In the genomic region with DNA sequence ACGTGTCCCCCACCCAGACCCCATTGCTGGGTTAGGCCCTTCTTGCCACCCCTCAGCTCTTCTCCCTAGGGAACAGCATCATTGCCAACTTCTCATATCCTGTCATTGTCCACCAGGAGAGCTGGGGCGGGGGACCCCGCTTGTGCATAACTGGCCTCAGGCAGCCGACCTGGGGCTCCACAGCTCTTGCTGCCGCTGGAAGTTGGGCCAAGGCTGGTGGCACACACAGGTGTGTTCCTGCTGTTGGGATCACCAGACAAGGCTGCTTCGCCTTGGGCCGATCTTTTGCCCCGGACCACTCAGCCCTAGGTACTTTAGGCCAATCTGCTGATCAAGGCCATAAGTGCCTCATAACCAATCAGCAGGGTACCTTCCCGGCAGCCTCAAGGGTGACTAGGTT, we compare ENCODE assay signal across 17 cellular contexts. TPM values are rescaled to one million over a fixed set of nuclear protein-coding genes. Genes with fewer than 3 reads are reported as not detected.
DNase-seq lines count a peak whose midpoint lies in the region; ATAC-seq and TF ChIP-seq lines count a peak whose summit lies in the region.
"Had no signal": no experiment of that assay in that cellular context is flagged by ENCODE, and none has a peak within 500 bp of the region (broad histone marks: within the 10 kb centered on the region; RNA-seq: fewer than 3 reads in every experiment).

No MANE protein-coding gene starts in this region.

- TF ChIP-seq CTCF in esophagus muscularis mucosa (IDR thresholded peaks at IDR 0.05), result no peak
- no peak for TF ChIP-seq CTCF in osteocyte (IDR thresholded peaks at IDR 0.05)

- ATAC-seq in GM18858 (IDR thresholded peaks at IDR 0.05; ENCODE audit: unreplicated experiment) (no peak), HG03571 (IDR thresholded peaks at IDR 0.05; ENCODE audit: unreplicated experiment) (no peak)
- ATAC-seq: A549; CD8-positive, alpha-beta T cell had no signal

- no peaks in the 10 kb centered on the region for H3K4me1 ChIP-seq in esophagus muscularis mucosa
- H3K4me1 ChIP-seq: A549 had no signal

- H3K27me3 Mint-ChIP-seq in dendritic cell treated with granulocyte-macrophage colony-stimulating factor and Interleukin-4, amounts not matched to agents 40 ng/mL and 50 ng/mL, for 4 days, result peaks cover 11% of the 10 kb centered on the region
- peaks cover 37% of the 10 kb centered on the region for H3K27me3 Mint-ChIP-seq in osteocyte (ENCODE audit: unreplicated experiment)

- WGBS in esophagus muscularis mucosa, result 95% methylated on average over 8 of the region's 9 CpGs

- H3K4me3 ChIP-seq in esophagus muscularis mucosa, result no peak overlapping the region
- H3K4me3 ChIP-seq: A549; BLaER1 treated with 17β-estradiol and CSF1 and Interleukin-3, amounts not matched to agents 10 nM and 100 nM had no signal

- H3K36me3 ChIP-seq in esophagus muscularis mucosa, result no peaks in the 10 kb centered on the region
- H3K36me3 ChIP-seq: BLaER1 treated with 17β-estradiol and CSF1 and Interleukin-3, amounts not matched to agents 10 nM and 100 nM had no signal

- TF ChIP-seq EP300 in esophagus muscularis mucosa (IDR thresholded peaks at IDR 0.05), result no peak

- H3K9me3 ChIP-seq in esophagus muscularis mucosa, result no peaks in the 10 kb centered on the region
- H3K9me3 ChIP-seq: Caco-2 had no signal

- H3K9me3 Mint-ChIP-seq in dendritic cell treated with granulocyte-macrophage colony-stimulating factor and Interleukin-4, amounts not matched to agents 40 ng/mL and 50 ng/mL, for 4 days, result peaks cover 16% of the 10 kb centered on the region
- H3K9me3 Mint-ChIP-seq in osteocyte (ENCODE audit: unreplicated experiment), result peaks cover 2% of the 10 kb centered on the region

- H3K27ac ChIP-seq in esophagus muscularis mucosa (replicated peaks in 1 of 4), result no peak overlapping the region
- H3K27ac ChIP-seq: 22Rv1; A549; BLaER1 treated with 17β-estradiol and CSF1 and Interleukin-3, amounts not matched to agents 10 nM and 100 nM; C4-2B had no signal

- no peak for TF ChIP-seq POLR2A in esophagus muscularis mucosa (IDR thresholded peaks at IDR 0.05; ENCODE audit: low read depth)

- intact Hi-C loops in dendritic cell treated with granulocyte-macrophage colony-stimulating factor and Interleukin-4, amounts not matched to agents 40 ng/mL and 50 ng/mL, for 4 days (cut with micrococcal nuclease), result no loop called here
- intact Hi-C loops in esophagus muscularis mucosa (cut with DNase I), result no loop called here

- DNase-seq in esophagus muscularis mucosa (ENCODE audit: extremely low spot score), result peak; percentile 47
- DNase-seq in osteocyte (ENCODE audit: extremely low spot score, unreplicated experiment), result peak; percentile 82
- DNase-seq: AML-193; Caco-2; Calu3; CD4-positive, alpha-beta T cell; CD8-positive, alpha-beta T cell; DMS79 treated with DMSO at 0.1 percent for 48 hours; GF-D8 had no signal

- peaks cover 7% of the 10 kb centered on the region for H3K36me3 Mint-ChIP-seq in dendritic cell treated with granulocyte-macrophage colony-stimulating factor and Interleukin-4, amounts not matched to agents 40 ng/mL and 50 ng/mL, for 4 days (ENCODE audit: low read depth)
- H3K36me3 Mint-ChIP-seq in osteocyte (ENCODE audit: unreplicated experiment), result no peaks in the 10 kb centered on the region
- H3K36me3 Mint-ChIP-seq: CD8-positive, alpha-beta T cell had no signal

- no peak overlapping the region for H3K4me3 Mint-ChIP-seq in dendritic cell treated with granulocyte-macrophage colony-stimulating factor and Interleukin-4, amounts not matched to agents 40 ng/mL and 50 ng/mL, for 4 days
- no peak overlapping the region for H3K4me3 Mint-ChIP-seq in osteocyte (ENCODE audit: unreplicated experiment)
- H3K4me3 Mint-ChIP-seq: B cell; CD4-positive, alpha-beta T cell; CD8-positive, alpha-beta T cell had no signal

- H3K27me3 ChIP-seq in esophagus muscularis mucosa, result peaks cover 0 to 7% (median 0%) of the 10 kb centered on the region in 4 donors
- H3K27me3 ChIP-seq: BLaER1 treated with 17β-estradiol and CSF1 and Interleukin-3, amounts not matched to agents 10 nM and 100 nM had no signal

- peaks cover 37% of the 10 kb centered on the region for H3K4me1 Mint-ChIP-seq in dendritic cell treated with granulocyte-macrophage colony-stimulating factor and Interleukin-4, amounts not matched to agents 40 ng/mL and 50 ng/mL, for 4 days (ENCODE audit: low read depth)
- H3K4me1 Mint-ChIP-seq in osteocyte (ENCODE audit: unreplicated experiment), result no peaks in the 10 kb centered on the region
- H3K4me1 Mint-ChIP-seq: B cell had no signal

- peak overlapping the region; percentile 32 for H3K27ac Mint-ChIP-seq in dendritic cell treated with granulocyte-macrophage colony-stimulating factor and Interleukin-4, amounts not matched to agents 40 ng/mL and 50 ng/mL, for 4 days
- H3K27ac Mint-ChIP-seq in osteocyte (ENCODE audit: unreplicated experiment), result no peak overlapping the region
- H3K27ac Mint-ChIP-seq: B cell; CD4-positive, alpha-beta T cell; CD8-positive, alpha-beta T cell had no signal

RNA-seq across cellular contexts. Expression of gene TPRKB, which starts 28.6 kb away (rescaled TPM):
- total RNA-seq in esophagus muscularis mucosa (10 to 100 TPM; 13.6 to 30.3 (median 23.4) TPM), osteocyte (16.2 and 16.7 TPM in 2 replicates)
